ENCODE assay signal across 1 cellular context in the genomic region with DNA sequence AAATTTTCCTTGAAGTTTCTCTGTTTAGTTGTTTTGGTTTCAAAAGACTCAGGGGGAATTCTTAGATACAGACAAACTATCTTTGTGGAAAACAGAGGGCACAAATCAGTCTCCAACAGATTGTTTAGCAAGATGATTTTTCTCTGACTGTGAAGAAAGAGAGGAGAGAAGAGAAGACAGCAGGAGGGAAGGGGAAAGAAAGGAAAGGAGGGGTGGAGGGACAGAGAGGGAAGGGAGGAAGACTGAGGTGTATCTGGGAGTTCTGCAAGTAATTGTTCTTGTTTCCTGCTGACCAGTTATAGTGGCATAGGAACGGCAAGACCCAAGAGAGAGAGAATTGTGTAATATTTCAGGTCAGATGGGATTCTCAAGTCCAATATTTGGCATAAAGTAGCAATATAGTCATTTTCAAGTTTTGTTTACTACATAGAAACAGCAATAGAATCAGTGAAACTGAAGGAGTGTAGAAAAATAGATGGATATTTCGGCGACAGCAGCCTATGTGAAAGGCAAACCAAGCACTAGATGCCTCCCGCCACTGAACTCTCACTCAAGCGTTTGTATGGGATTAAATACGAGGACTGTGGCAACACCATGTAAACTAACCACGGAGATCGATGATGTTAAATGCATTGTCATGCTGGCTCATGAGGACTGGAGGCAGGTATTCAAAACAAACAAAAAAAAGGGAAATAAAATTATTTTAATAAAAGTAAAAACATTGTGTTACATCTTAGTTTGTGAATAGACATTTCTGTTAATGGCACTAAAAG.
TF ChIP-seq lines count a peak whose summit lies in the region.

No MANE protein-coding gene starts in this region.

TF ChIP-seq in WTC11, 78 proteins besides CTCF, POLR2A, EP300 and RAD21 (continued from another document):
- no peak for TF ChIP-seq GTF2I (CRISPR knock-in tag; conservative IDR thresholded peaks at IDR 0.05)
- TF ChIP-seq RORB (CRISPR knock-in tag; IDR thresholded peaks at IDR 0.05), result no peak
- no peak for TF ChIP-seq ZNF219 (CRISPR knock-in tag; IDR thresholded peaks at IDR 0.05; ENCODE audit: borderline replicate concordance)
- TF ChIP-seq HMGA2 (CRISPR knock-in tag; IDR thresholded peaks at IDR 0.05), result no peak
TF ChIP-seq in WTC11: peak in this region for 0.
